Comparison of ENCODE assay signal across 14 cellular contexts in genomic region chr5:103465891-103466290, GRCh38.
DNase-seq lines count a peak whose midpoint lies in the region; ATAC-seq and TF ChIP-seq lines count a peak whose summit lies in the region.
"Had no signal": no experiment of that assay in that cellular context is flagged by ENCODE, and none has a peak within 500 bp of the region (broad histone marks: within the 10 kb centered on the region; RNA-seq: fewer than 3 reads in every experiment).

No MANE protein-coding gene starts in this region.

- H3K4me1 Mint-ChIP-seq in HFFc6 (ENCODE audit: low read depth) (peaks cover 97% of the 10 kb centered on the region), Caco-2 (ENCODE audit: low read depth, unreplicated experiment) (no peaks in the 10 kb centered on the region)

- H3K36me3 Mint-ChIP-seq in HFFc6 (ENCODE audit: low read depth) (no peaks in the 10 kb centered on the region; the same call in 1 of the 2 replicates), Caco-2 (ENCODE audit: insufficient read depth, unreplicated experiment) (no peaks in the 10 kb centered on the region)
- H3K36me3 Mint-ChIP-seq: CD14-positive monocyte had no signal

- BruUV-seq in Caco-2 (replicated peaks; lab: Mats Ljungman, UMichigan) = no TSS peak

- CTCF ChIA-PET in Caco-2 (lab: Charles Lee) = no interaction called here

- no peaks in the 10 kb centered on the region for H3K79me2 ChIP-seq in ACC112 (ENCODE audit: control insufficient read depth, insufficient read depth, low read length, unreplicated experiment)

- H3K9me3 Mint-ChIP-seq in HFFc6 = no peaks in the 10 kb centered on the region
- no peaks in the 10 kb centered on the region for H3K9me3 Mint-ChIP-seq in Caco-2 (ENCODE audit: unreplicated experiment)
- H3K9me3 Mint-ChIP-seq: CD14-positive monocyte had no signal

- no peak overlapping the region for H3K4me3 Mint-ChIP-seq in HFFc6
- H3K4me3 Mint-ChIP-seq in Caco-2 (ENCODE audit: unreplicated experiment) = no peak overlapping the region
- H3K4me3 Mint-ChIP-seq: CD14-positive monocyte had no signal

- no peaks in the 10 kb centered on the region; the same call in 1 of the 2 replicates for H3K27me3 Mint-ChIP-seq in HFFc6 (ENCODE audit: insufficient read depth)
- peaks cover 2% of the 10 kb centered on the region for H3K27me3 Mint-ChIP-seq in Caco-2 (ENCODE audit: insufficient read depth, unreplicated experiment)

- H2AFZ ChIP-seq in ACC112 (ENCODE audit: low read length, unreplicated experiment) = no peak overlapping the region

- H3K4me1 ChIP-seq in ACC112 (ENCODE audit: control insufficient read depth, insufficient read depth, low read length, unreplicated experiment) = peaks cover 51% of the 10 kb centered on the region
- no peaks in the 10 kb centered on the region for H3K4me1 ChIP-seq in Caco-2

- peak overlapping the region; percentile 27; the same call in 1 of the 2 replicates for H3K27ac Mint-ChIP-seq in HFFc6
- no peak overlapping the region for H3K27ac Mint-ChIP-seq in Caco-2 (ENCODE audit: unreplicated experiment)
- H3K27ac Mint-ChIP-seq: CD14-positive monocyte had no signal

- H3K27me3 ChIP-seq in ACC112 (ENCODE audit: insufficient read depth, low read length) (no peaks in the 10 kb centered on the region), Caco-2 (replicated peaks; ENCODE audit: control insufficient read depth, insufficient read depth, low read length) (no peaks in the 10 kb centered on the region; the same call in 1 of the 2 replicates)

- intact Hi-C loops in Caco-2 (cut with micrococcal nuclease; ENCODE audit: unreplicated experiment) = no loop called here

- H3K4me3 ChIP-seq in ACC112 (ENCODE audit: low read depth, low read length) (no peak overlapping the region), cardiac fibroblast (replicated peaks in 1 of 2; ENCODE audit: low read depth in 2 of 2, low read length in 2 of 2) (no peak overlapping the region), Caco-2 (ENCODE audit: low read depth, low read length) (no peak overlapping the region)

- DNase-seq in HFFc6 (no peak), cardiac fibroblast (ENCODE audit: low read depth in 2 of 2) (peak; percentile 36 to 37), renal cortical epithelial cell (ENCODE audit: low read depth) (peak; percentile 55), GM19240 (ENCODE audit: insufficient read length, low spot score) (no peak), superior temporal gyrus (ENCODE audit: extremely low spot score) (no peak), Caco-2 (no peak)
- DNase-seq: AML-193, NCI-H1436, NCI-H2029, NCI-H524 had no signal

- POLR2A ChIA-PET in Caco-2 (lab: Charles Lee) = no interaction called here

- H3K36me3 ChIP-seq in ACC112 (ENCODE audit: insufficient read depth, low read length) (no peaks in the 10 kb centered on the region), Caco-2 (ENCODE audit: control insufficient read depth, insufficient read depth, low read length) (no peaks in the 10 kb centered on the region)

- no peaks in the 10 kb centered on the region for H3K9me3 ChIP-seq in Caco-2

- no peak for ATAC-seq in GM21390 (IDR thresholded peaks at IDR 0.05; ENCODE audit: unreplicated experiment)
- ATAC-seq: Panc1 had no signal

- peak overlapping the region; percentile 45 for H3K27ac ChIP-seq in ACC112 (ENCODE audit: low read depth, low read length)

- TF ChIP-seq CTCF in HFFc6 (IDR thresholded peaks at IDR 0.05) (no peak), cardiac fibroblast (IDR thresholded peaks at IDR 0.05; ENCODE audit: low read depth, low read length) (no peak), Caco-2 (IDR thresholded peaks at IDR 0.05; ENCODE audit: insufficient read depth in 1 of 2, low read depth in 1 of 2, low read length in 1 of 2, severe bottlenecking in 1 of 2, unreplicated experiment in 1 of 2) (no peak)

Comparison
In these comparisons a context has a peak if more than half of its experiments do, and no peak if none do; other contexts are left out.
1. DNase-seq: peak in cardiac fibroblast (2 of 2) and renal cortical epithelial cell (single experiment); none in HFFc6 (single experiment), GM19240 (single experiment), superior temporal gyrus (single experiment) and Caco-2 (0 of 2).